Comparison of ENCODE assay signal across 26 cellular contexts in the genomic region with DNA sequence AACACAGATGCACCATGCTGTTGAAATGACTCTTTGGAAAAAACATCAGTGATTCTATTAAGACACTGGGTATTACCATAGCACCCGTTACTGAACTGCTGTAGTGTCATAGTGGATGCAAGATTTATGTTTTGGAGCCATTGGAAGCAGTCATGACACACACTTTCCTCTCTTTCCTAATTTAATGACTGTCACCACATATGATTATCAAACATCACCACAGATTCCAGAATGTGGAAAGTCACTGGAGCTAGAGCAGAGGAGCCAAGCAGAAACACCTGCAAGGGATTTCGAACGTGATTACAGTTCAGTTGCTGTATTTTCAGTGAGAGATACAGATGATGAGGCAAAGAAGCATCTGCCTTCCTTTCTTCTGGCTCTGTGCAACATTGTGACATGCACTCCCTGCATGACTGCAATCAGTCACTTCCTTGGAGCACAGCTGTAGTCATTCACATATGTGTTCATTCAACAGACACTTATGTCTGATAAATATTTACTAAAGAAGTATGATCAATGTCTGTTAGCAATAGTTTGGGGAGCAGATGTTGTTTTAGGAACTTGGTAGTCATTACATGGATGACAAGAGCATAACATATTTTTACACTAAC.
"Had no signal": no experiment of that assay in that cellular context is flagged by ENCODE, and none has a peak within 500 bp of the region (broad histone marks: within the 10 kb centered on the region; RNA-seq: fewer than 3 reads in every experiment).

No MANE protein-coding gene starts in this region.

- H3K36me3 Mint-ChIP-seq: immature natural killer cell; naive thymus-derived CD4-positive, alpha-beta T cell; natural killer cell treated with Interleukin-12 subunit alpha and Interleukin-12 subunit beta and Interleukin-15 and Interleukin-18, amount 100 ng/mL, for 72 hours; stimulated activated effector memory CD8-positive, alpha-beta T cell treated with anti-CD3 and anti-CD28 coated beads, Interleukin-12 subunit alpha, Interleukin-12 subunit beta, amount 100 ng/mL, for 72 hours had no signal

- H3K4me1 Mint-ChIP-seq: immature natural killer cell; naive thymus-derived CD4-positive, alpha-beta T cell; stimulated activated effector memory CD8-positive, alpha-beta T cell treated with anti-CD3 and anti-CD28 coated beads, Interleukin-12 subunit alpha, Interleukin-12 subunit beta, amount 100 ng/mL, for 72 hours had no signal

- H3K36me3 ChIP-seq: left ventricle myocardium inferior, pancreas, prostate gland, sigmoid colon, spleen, suprapubic skin, thoracic aorta, tibial artery, upper lobe of right lung had no signal

- H3K27ac Mint-ChIP-seq: immature natural killer cell; naive thymus-derived CD4-positive, alpha-beta T cell; natural killer cell treated with Interleukin-12 subunit alpha and Interleukin-12 subunit beta and Interleukin-15 and Interleukin-18, amount 100 ng/mL, for 72 hours; stimulated activated effector memory CD8-positive, alpha-beta T cell treated with anti-CD3 and anti-CD28 coated beads, Interleukin-12 subunit alpha, Interleukin-12 subunit beta, amount 100 ng/mL, for 72 hours; stimulated activated naive CD8-positive, alpha-beta T cell treated with anti-CD3 and anti-CD28 coated beads, Interleukin-15, Interleukin-2, amounts not matched to agents 100 ng/mL and 50 ng/mL, for 24 hours had no signal

- H3K9me3 Mint-ChIP-seq: naive thymus-derived CD4-positive, alpha-beta T cell; natural killer cell treated with Interleukin-12 subunit alpha and Interleukin-12 subunit beta and Interleukin-15 and Interleukin-18, amount 100 ng/mL, for 72 hours; stimulated activated effector memory CD8-positive, alpha-beta T cell treated with anti-CD3 and anti-CD28 coated beads, Interleukin-12 subunit alpha, Interleukin-12 subunit beta, amount 100 ng/mL, for 72 hours; stimulated activated naive CD8-positive, alpha-beta T cell treated with anti-CD3 and anti-CD28 coated beads, Interleukin-15, Interleukin-2, amounts not matched to agents 100 ng/mL and 50 ng/mL, for 24 hours had no signal

- H3K27me3 ChIP-seq: pancreas, sigmoid colon, spleen, suprapubic skin, tibial artery, upper lobe of right lung had no signal

- DNase-seq: hypothalamus; immature natural killer cell; left ventricle myocardium inferior; midbrain; mucosa of descending colon; naive thymus-derived CD4-positive, alpha-beta T cell; nucleus accumbens; pancreas; posterior cingulate gyrus; retina; right cardiac atrium; sigmoid colon; small intestine; spleen; stimulated activated CD4-positive, alpha-beta T cell treated with anti-CD3 and anti-CD28 coated beads, Interleukin-4, amount 100 ng/mL, for 24 hours; stimulated activated naive CD4-positive, alpha-beta T cell; tibial artery; trophoblast cell; upper lobe of right lung had no signal

- H3K27ac ChIP-seq: left ventricle myocardium inferior, pancreas, prostate gland, sigmoid colon, spleen, suprapubic skin, thoracic aorta, tibial artery, upper lobe of right lung had no signal

- H3K4me3 Mint-ChIP-seq: immature natural killer cell; naive thymus-derived CD4-positive, alpha-beta T cell; natural killer cell treated with Interleukin-12 subunit alpha and Interleukin-12 subunit beta and Interleukin-15 and Interleukin-18, amount 100 ng/mL, for 72 hours; stimulated activated effector memory CD8-positive, alpha-beta T cell treated with anti-CD3 and anti-CD28 coated beads, Interleukin-12 subunit alpha, Interleukin-12 subunit beta, amount 100 ng/mL, for 72 hours; stimulated activated naive CD8-positive, alpha-beta T cell treated with anti-CD3 and anti-CD28 coated beads, Interleukin-15, Interleukin-2, amounts not matched to agents 100 ng/mL and 50 ng/mL, for 24 hours had no signal

- H3K4me3 ChIP-seq: left ventricle myocardium inferior, lung, mucosa of descending colon, pancreas, prostate gland, sigmoid colon, spleen, suprapubic skin, thoracic aorta, tibial artery, upper lobe of right lung had no signal

- H3K27me3 Mint-ChIP-seq: natural killer cell treated with Interleukin-12 subunit alpha and Interleukin-12 subunit beta and Interleukin-15 and Interleukin-18, amount 100 ng/mL, for 72 hours; stimulated activated naive CD8-positive, alpha-beta T cell treated with anti-CD3 and anti-CD28 coated beads, Interleukin-15, Interleukin-2, amounts not matched to agents 100 ng/mL and 50 ng/mL, for 24 hours had no signal

- H3K9me3 ChIP-seq: left ventricle myocardium inferior, mucosa of descending colon, pancreas, prostate gland, sigmoid colon, spleen, suprapubic skin, thoracic aorta, tibial artery, upper lobe of right lung had no signal

- H3K4me1 ChIP-seq: left ventricle myocardium inferior, pancreas, prostate gland, spleen, suprapubic skin, tibial artery, upper lobe of right lung had no signal
